27 cellular contexts compared by ENCODE assay signal in the genomic region with DNA sequence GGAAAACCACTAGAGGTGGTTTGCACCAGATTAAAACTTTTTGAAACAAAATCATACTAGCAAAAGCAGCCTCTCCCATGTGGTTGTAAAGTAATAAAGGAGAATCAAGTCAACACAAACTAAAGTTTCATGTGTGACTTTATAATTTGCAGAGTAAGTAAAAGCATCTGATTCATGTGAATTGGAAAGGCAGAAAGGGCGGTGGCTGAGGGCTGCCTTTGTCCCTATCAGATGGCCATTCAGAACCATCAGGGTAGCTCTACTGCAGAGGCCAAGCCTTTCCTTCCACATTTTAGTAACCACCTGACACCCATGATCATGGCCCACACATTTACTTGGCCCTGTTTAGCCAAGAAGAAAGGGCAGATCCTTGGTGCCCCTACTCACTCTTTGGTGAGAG. TPM values are rescaled to one million over a fixed set of nuclear protein-coding genes. Genes with fewer than 3 reads are reported as not detected.
"Had no signal": no experiment of that assay in that cellular context is flagged by ENCODE, and none has a peak within 500 bp of the region (broad histone marks: within the 10 kb centered on the region; RNA-seq: fewer than 3 reads in every experiment).

No MANE protein-coding gene starts in this region.

- H3K9me3 ChIP-seq: esophagus muscularis mucosa, upper lobe of left lung had no signal

- H3K4me3 Mint-ChIP-seq: activated CD8-positive, alpha-beta T cell treated with anti-CD3 and anti-CD28 coated beads for 36 hours; activated T-cell treated with anti-CD3 and anti-CD28 coated beads, Interleukin-2, amount 50 U/mL, for 4 hours; central memory CD8-positive, alpha-beta T cell; natural killer cell; neural progenitor cell; stimulated activated naive CD8-positive, alpha-beta T cell treated with anti-CD3 and anti-CD28 coated beads, Interleukin-15, amount 100 ng/mL, for 72 hours had no signal

- H3K9me3 Mint-ChIP-seq: activated CD8-positive, alpha-beta T cell treated with anti-CD3 and anti-CD28 coated beads for 36 hours; activated naive CD4-positive, alpha-beta T cell treated with anti-CD3 and anti-CD28 coated beads, Interleukin-2, amount 50 U/mL, for 72 hours; activated T-cell treated with anti-CD3 and anti-CD28 coated beads, Interleukin-2, amount 50 U/mL, for 4 hours; activated T-helper 2 cell treated with anti-CD3 and anti-CD28 coated beads, Interferon-gamma antibody, Interleukin-2, Interleukin-4, amounts not matched to agents 10 μg/mL and 5 μg/mL and 100 μg/mL, durations not matched to agents 14 hours and 24 hours and 36 hours; central memory CD8-positive, alpha-beta T cell; natural killer cell; neural progenitor cell; stimulated activated naive CD8-positive, alpha-beta T cell treated with anti-CD3 and anti-CD28 coated beads, Interleukin-15, amount 100 ng/mL, for 72 hours had no signal

- H3K27ac Mint-ChIP-seq: activated CD8-positive, alpha-beta T cell treated with anti-CD3 and anti-CD28 coated beads for 36 hours; activated naive CD4-positive, alpha-beta T cell treated with anti-CD3 and anti-CD28 coated beads, Interleukin-2, amount 50 U/mL, for 72 hours; activated T-helper 2 cell treated with anti-CD3 and anti-CD28 coated beads, Interferon-gamma antibody, Interleukin-2, Interleukin-4, amounts not matched to agents 10 μg/mL and 5 μg/mL and 100 μg/mL, durations not matched to agents 14 hours and 24 hours and 36 hours; natural killer cell; neural progenitor cell; stimulated activated naive CD8-positive, alpha-beta T cell treated with anti-CD3 and anti-CD28 coated beads, Interleukin-15, amount 100 ng/mL, for 72 hours had no signal

- H3K27me3 Mint-ChIP-seq: activated CD8-positive, alpha-beta T cell treated with anti-CD3 and anti-CD28 coated beads for 36 hours; central memory CD8-positive, alpha-beta T cell; stimulated activated naive CD8-positive, alpha-beta T cell treated with anti-CD3 and anti-CD28 coated beads, Interleukin-15, amount 100 ng/mL, for 72 hours had no signal

- ATAC-seq: activated CD8-positive, alpha-beta T cell treated with anti-CD3 and anti-CD28 coated beads for 36 hours; activated naive CD4-positive, alpha-beta T cell treated with anti-CD3 and anti-CD28 coated beads, Interleukin-2, amount 50 U/mL, for 72 hours; activated T-cell treated with anti-CD3 and anti-CD28 coated beads, Interleukin-2, amount 50 U/mL, for 4 hours; left cardiac atrium; natural killer cell; right cardiac atrium; stimulated activated naive CD8-positive, alpha-beta T cell treated with anti-CD3 and anti-CD28 coated beads, Interleukin-15, amount 100 ng/mL, for 72 hours had no signal

- DNase-seq: activated CD4-positive, alpha-beta T cell treated with anti-CD3 and anti-CD28 coated beads, Interleukin-2, amount 50 U/mL, for 1 hour; activated CD8-positive, alpha-beta T cell treated with anti-CD3 and anti-CD28 coated beads for 36 hours; activated T-cell treated with anti-CD3 and anti-CD28 coated beads, Interleukin-2, amount 50 U/mL, for 4 hours; anterior cingulate cortex; dermis blood vessel endothelial cell; effector CD4-positive, alpha-beta T cell; foreskin melanocyte; left cardiac atrium; mammary epithelial cell; midbrain; natural killer cell; occipital lobe; right cardiac atrium; stimulated activated CD4-positive, alpha-beta T cell treated with anti-CD3 and anti-CD28 coated beads, Interleukin-4, amount 100 ng/mL, for 1 hour; stimulated activated naive CD8-positive, alpha-beta T cell treated with anti-CD3 and anti-CD28 coated beads, Interleukin-15, amount 100 ng/mL, for 72 hours; substantia nigra; T-helper 9 cell; upper lobe of left lung had no signal

- H3K4me1 Mint-ChIP-seq: central memory CD8-positive, alpha-beta T cell; natural killer cell; stimulated activated naive CD8-positive, alpha-beta T cell treated with anti-CD3 and anti-CD28 coated beads, Interleukin-15, amount 100 ng/mL, for 72 hours had no signal

RNA-seq across cellular contexts. Expression of gene WNT16, which starts 15.7 kb away (rescaled TPM):
- total RNA-seq: activated CD8-positive, alpha-beta T cell treated with anti-CD3 and anti-CD28 coated beads for 36 hours; activated naive CD4-positive, alpha-beta T cell treated with anti-CD3 and anti-CD28 coated beads, Interleukin-2, amount 50 U/mL, for 72 hours; activated T-helper 2 cell treated with anti-CD3 and anti-CD28 coated beads, Interferon-gamma antibody, Interleukin-2, Interleukin-4, amounts not matched to agents 10 μg/mL and 5 μg/mL and 100 μg/mL, durations not matched to agents 14 hours and 24 hours and 36 hours; bronchial epithelial cell; dermis blood vessel endothelial cell; left cardiac atrium; liver; mammary epithelial cell; natural killer cell; pulmonary artery endothelial cell; right cardiac atrium; T-helper 1 cell treated with Interleukin-12 subunit alpha and Interleukin-12 subunit beta and Interleukin-4 antibody, amounts not matched to agents 30 ng/mL and 1 ng/mL, for 36 hours; upper lobe of left lung had no signal
